In the genomic region with DNA sequence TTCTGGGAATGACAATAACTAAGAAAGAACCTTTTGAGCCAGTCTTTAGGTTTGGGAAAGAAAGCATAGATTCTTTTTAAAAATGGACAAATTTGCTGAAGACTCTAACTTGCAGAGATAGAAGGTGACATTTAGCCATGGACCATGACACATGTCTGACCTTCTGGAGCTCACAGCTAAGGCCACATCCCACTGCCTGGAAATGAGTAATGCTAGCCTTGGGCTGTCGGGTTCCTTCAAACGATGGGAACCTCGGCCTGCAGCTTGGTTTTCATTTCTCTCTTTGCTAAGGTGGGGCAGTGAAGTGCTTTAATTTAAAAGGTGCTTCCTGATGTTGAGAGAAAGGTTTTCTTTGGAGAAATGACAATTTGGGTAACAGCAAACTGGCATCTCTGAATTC, we compare ENCODE assay signal across 31 cellular contexts.
DNase-seq lines count a peak whose midpoint lies in the region; ATAC-seq, FAIRE-seq and TF ChIP-seq lines count a peak whose summit lies in the region.
"Had no signal": no experiment of that assay in that cellular context is flagged by ENCODE, and none has a peak within 500 bp of the region (broad histone marks: within the 10 kb centered on the region; RNA-seq: fewer than 3 reads in every experiment).

No MANE protein-coding gene starts in this region.

- H4K5ac ChIP-seq in IMR-90 (ENCODE audit: low read depth, low read length): no peak overlapping the region

- no peaks in the 10 kb centered on the region for H4K20me1 ChIP-seq in IMR-90 (ENCODE audit: insufficient read depth, low read length)
- H4K20me1 ChIP-seq in astrocyte (ENCODE audit: insufficient read depth, low read length): no peaks in the 10 kb centered on the region

- H3K9ac ChIP-seq in IMR-90 (ENCODE audit: low read depth, low read length) (no peak overlapping the region), astrocyte (ENCODE audit: low read length) (no peak overlapping the region), mesenchymal stem cell (ENCODE audit: low read length) (no peak overlapping the region)
- H3K9ac ChIP-seq: parathyroid adenoma had no signal

- H4K8ac ChIP-seq in IMR-90 (ENCODE audit: low read depth in 2 of 2, low read length in 2 of 2) (no peak overlapping the region), mesenchymal stem cell (ENCODE audit: low read length) (peak overlapping the region; percentile 67)

- H3K27ac ChIP-seq in IMR-90 (ENCODE audit: insufficient read depth, low read length): no peak overlapping the region
- no peak overlapping the region for H3K27ac ChIP-seq in astrocyte (ENCODE audit: low read depth, low read length)
- H3K27ac ChIP-seq in mesenchymal stem cell (ENCODE audit: low read length, poor library complexity, severe bottlenecking): no peak overlapping the region
- H3K27ac ChIP-seq: dorsolateral prefrontal cortex, parathyroid adenoma, uterus had no signal

- H3K36me3 ChIP-seq in IMR-90 (ENCODE audit: control insufficient read depth, insufficient read depth, low read length): no peaks in the 10 kb centered on the region
- H3K36me3 ChIP-seq in astrocyte (ENCODE audit: insufficient read depth, low read length): peaks cover 24% of the 10 kb centered on the region
- peaks cover 14 to 81% of the 10 kb centered on the region in 2 experiments for H3K36me3 ChIP-seq in mesenchymal stem cell (ENCODE audit: control insufficient read depth in 1 of 2, insufficient read depth in 2 of 2, low read depth in 1 of 2, low read length in 2 of 2)
- H3K36me3 ChIP-seq: BE2C, uterus had no signal

- H3K9me3 ChIP-seq in IMR-90 (ENCODE audit: control insufficient read depth, insufficient read depth, low read length) (no peaks in the 10 kb centered on the region), astrocyte (ENCODE audit: insufficient read depth, low read depth, low read length) (no peaks in the 10 kb centered on the region), mesenchymal stem cell (ENCODE audit: control insufficient read depth, low read length) (no peaks in the 10 kb centered on the region)
- H3K9me3 ChIP-seq: BE2C, uterus had no signal

- no peak overlapping the region for H2AFZ ChIP-seq in IMR-90 (replicated peaks; ENCODE audit: low read length, poor library complexity)
- H2AFZ ChIP-seq in astrocyte (ENCODE audit: low read depth, low read length): no peak overlapping the region
- H2AFZ ChIP-seq in mesenchymal stem cell (ENCODE audit: low read depth, low read length): no peak overlapping the region
- H2AFZ ChIP-seq: parathyroid adenoma had no signal

- H3K4me1 Mint-ChIP-seq in astrocyte (ENCODE audit: low read depth, unreplicated experiment): no peaks in the 10 kb centered on the region
- H3K4me1 Mint-ChIP-seq: activated CD4-positive, alpha-beta T cell treated with anti-CD3 and anti-CD28 coated beads, Interleukin-2, amount 10 ng/mL, durations not matched to agents 7 days and 5 days; immature natural killer cell; stimulated activated naive CD8-positive, alpha-beta T cell treated with anti-CD3 and anti-CD28 coated beads, Interleukin-15, amount 100 ng/mL, for 72 hours had no signal

- no peak overlapping the region for H3K4me3 Mint-ChIP-seq in astrocyte (ENCODE audit: unreplicated experiment)
- H3K4me3 Mint-ChIP-seq: activated CD4-positive, alpha-beta T cell treated with anti-CD3 and anti-CD28 coated beads, Interleukin-2, amount 10 ng/mL, durations not matched to agents 7 days and 5 days; activated naive CD8-positive, alpha-beta T cell; immature natural killer cell; neural crest cell; stimulated activated naive CD8-positive, alpha-beta T cell treated with anti-CD3 and anti-CD28 coated beads, Interleukin-15, amount 100 ng/mL, for 72 hours; WTC11 had no signal

- no peak for ATAC-seq in IMR-90 (ENCODE audit: low read depth)
- ATAC-seq: left colon; stimulated activated naive CD8-positive, alpha-beta T cell treated with anti-CD3 and anti-CD28 coated beads, Interleukin-15, amount 100 ng/mL, for 72 hours; WTC11 had no signal

- H3K27me3 ChIP-seq in IMR-90 (ENCODE audit: control insufficient read depth, insufficient read depth, low read length): no peaks in the 10 kb centered on the region
- no peaks in the 10 kb centered on the region for H3K27me3 ChIP-seq in astrocyte (ENCODE audit: insufficient read depth, low read length)
- H3K27me3 ChIP-seq in mesenchymal stem cell (ENCODE audit: control insufficient read depth in 1 of 2, insufficient read depth in 1 of 2, low read length in 2 of 2): no peaks in the 10 kb centered on the region
- H3K27me3 ChIP-seq: BE2C, dorsolateral prefrontal cortex, uterus had no signal

- H2BK5ac ChIP-seq in IMR-90 (ENCODE audit: low read depth, low read length, poor library complexity, severe bottlenecking): no peak overlapping the region
- H2BK5ac ChIP-seq in mesenchymal stem cell (ENCODE audit: low read depth, low read length, poor library complexity, severe bottlenecking): no peak overlapping the region

- H3K23ac ChIP-seq in IMR-90 (ENCODE audit: low read depth, low read length) (no peak overlapping the region), mesenchymal stem cell (ENCODE audit: low read length in 2 of 2) (no peak overlapping the region)

- no peak for TF ChIP-seq CTCF in IMR-90 (conservative IDR thresholded peaks at IDR 0.05; ENCODE audit: low read depth, low read length)
- TF ChIP-seq CTCF in astrocyte (IDR thresholded peaks at IDR 0.05; ENCODE audit: insufficient read depth, low read depth, low read length): no peak

- 80% methylated on average over 3 of the region's 3 CpGs; no CpG with 5 or more reads in 1 of the 2 experiments for WGBS in IMR-90 (ENCODE audit: extremely low coverage in 2 of 2, insufficient read length in 1 of 2), 2 experiments
- WGBS in mesenchymal stem cell: 81% methylated on average over 3 of the region's 3 CpGs

- no TSS peak for BruUV-seq in IMR-90 (replicated peaks; lab: Mats Ljungman, UMichigan)

- H2BK15ac ChIP-seq in IMR-90 (ENCODE audit: low read depth, low read length): no peak overlapping the region
- no peak overlapping the region for H2BK15ac ChIP-seq in mesenchymal stem cell (ENCODE audit: low read depth, poor library complexity, severe bottlenecking)

- no peak overlapping the region for H3K4ac ChIP-seq in IMR-90 (ENCODE audit: low read depth, low read length)
- H3K4ac ChIP-seq in mesenchymal stem cell (ENCODE audit: low read depth in 1 of 2, low read length in 2 of 2): no peak overlapping the region

- H3K79me1 ChIP-seq in IMR-90 (ENCODE audit: low read depth in 1 of 2, low read length in 2 of 2) (no peaks in the 10 kb centered on the region), mesenchymal stem cell (replicated peaks; ENCODE audit: low read length, poor library complexity, severe bottlenecking) (peaks cover 9% of the 10 kb centered on the region)

- no peak for FAIRE-seq in astrocyte (lab: Jason Lieb, UNC)
- FAIRE-seq: GM12891, small intestine had no signal

- no peak overlapping the region for H2BK20ac ChIP-seq in IMR-90 (ENCODE audit: low read depth, low read length)

- no peaks in the 10 kb centered on the region for H3K27me3 Mint-ChIP-seq in astrocyte (ENCODE audit: low read depth, unreplicated experiment)
- H3K27me3 Mint-ChIP-seq: activated CD4-positive, alpha-beta T cell treated with anti-CD3 and anti-CD28 coated beads, Interleukin-2, amount 10 ng/mL, durations not matched to agents 7 days and 5 days; stimulated activated naive CD8-positive, alpha-beta T cell treated with anti-CD3 and anti-CD28 coated beads, Interleukin-15, amount 100 ng/mL, for 72 hours had no signal

- H2AK5ac ChIP-seq in IMR-90 (ENCODE audit: low read depth, low read length) (no peak overlapping the region), mesenchymal stem cell (ENCODE audit: low read length, severe bottlenecking) (no peak overlapping the region)

- DNase-seq in CD1c-positive myeloid dendritic cell (ENCODE audit: extremely low spot score) (peak; percentile 60), IMR-90 (peak; percentile 11), astrocyte (ENCODE audit: low read depth) (peak; percentile 31), mesenchymal stem cell (no peak), NCI-H345 treated with DMSO at 0.1 percent for 48 hours (lab: John Stamatoyannopoulos, UW; ENCODE audit: unreplicated experiment) (no peak), foreskin melanocyte (no peak)
- DNase-seq in activated effector memory CD4-positive, alpha-beta T cell treated with anti-CD3 and anti-CD28 coated beads, Interleukin-2, amount 50 U/mL, for 16 hours: no peak
- DNase-seq in stimulated activated CD4-positive, alpha-beta T cell treated with anti-CD3 and anti-CD28 coated beads, Interleukin-1b, Interleukin-23, amount 100 ng/mL, for 48 hours: no peak
- DNase-seq: ACHN; activated CD4-positive, alpha-beta T cell treated with anti-CD3 and anti-CD28 coated beads, Interleukin-2, amount 10 ng/mL, durations not matched to agents 7 days and 5 days; activated effector memory CD4-positive, alpha-beta T cell treated with Interleukin-2 at 50 U/mL for 16 hours; BE2C; dorsolateral prefrontal cortex; HCEC 1CT; hypothalamus; immature natural killer cell; Kasumi-1; left colon; NCI-H146; NCI-H345; NCI-H774; small intestine; stimulated activated naive CD8-positive, alpha-beta T cell treated with anti-CD3 and anti-CD28 coated beads, Interleukin-15, amount 100 ng/mL, for 72 hours; SW 1271; T1000; uterus had no signal

- H3K27ac Mint-ChIP-seq in astrocyte (ENCODE audit: unreplicated experiment): no peak overlapping the region
- H3K27ac Mint-ChIP-seq: activated CD4-positive, alpha-beta T cell treated with anti-CD3 and anti-CD28 coated beads, Interleukin-2, amount 10 ng/mL, durations not matched to agents 7 days and 5 days; activated naive CD8-positive, alpha-beta T cell; immature natural killer cell; stimulated activated naive CD8-positive, alpha-beta T cell treated with anti-CD3 and anti-CD28 coated beads, Interleukin-15, amount 100 ng/mL, for 72 hours; WTC11 had no signal

- H2BK12ac ChIP-seq in mesenchymal stem cell (ENCODE audit: low read length in 2 of 2): peak overlapping the region in 1 of 2 experiments; percentile 51

- H3K36me3 Mint-ChIP-seq in astrocyte (ENCODE audit: low read depth, unreplicated experiment): peaks cover 10% of the 10 kb centered on the region
- H3K36me3 Mint-ChIP-seq: activated naive CD8-positive, alpha-beta T cell; immature natural killer cell had no signal

- no peak overlapping the region for H3K56ac ChIP-seq in IMR-90 (ENCODE audit: extremely low read depth, insufficient read depth, low read length)

- H3K18ac ChIP-seq in IMR-90 (ENCODE audit: low read depth, low read length) (no peak overlapping the region), mesenchymal stem cell (ENCODE audit: low read depth in 1 of 2, low read length in 2 of 2) (peak overlapping the region in 1 of 2 experiments; percentile 0)

- H2BK120ac ChIP-seq in IMR-90 (ENCODE audit: low read depth, low read length) (no peak overlapping the region), mesenchymal stem cell (ENCODE audit: low read depth, low read length) (no peak overlapping the region)

- no peaks in the 10 kb centered on the region for H3K9me3 Mint-ChIP-seq in astrocyte (ENCODE audit: unreplicated experiment)
- H3K9me3 Mint-ChIP-seq: activated CD4-positive, alpha-beta T cell treated with anti-CD3 and anti-CD28 coated beads, Interleukin-2, amount 10 ng/mL, durations not matched to agents 7 days and 5 days; immature natural killer cell; stimulated activated naive CD8-positive, alpha-beta T cell treated with anti-CD3 and anti-CD28 coated beads, Interleukin-15, amount 100 ng/mL, for 72 hours had no signal

- dilution Hi-C loops in IMR-90 (cut with HindIII; ENCODE audit: low sequenced_read_pairs, unreplicated experiment): no loop called here

- 0 out of 2 replicates have a peak, but pooled peaks cover 2% of the 10 kb centered on the region for H3K4me1 ChIP-seq in IMR-90 (ENCODE audit: control insufficient read depth, insufficient read depth, low read length)
- peaks cover 10% of the 10 kb centered on the region for H3K4me1 ChIP-seq in astrocyte (ENCODE audit: insufficient read depth, low read length)
- peaks cover 2% of the 10 kb centered on the region for H3K4me1 ChIP-seq in mesenchymal stem cell (ENCODE audit: control insufficient read depth, insufficient read depth, low read depth, low read length)
- H3K4me1 ChIP-seq: parathyroid adenoma, uterus had no signal

- no peaks in the 10 kb centered on the region for H3K9me1 ChIP-seq in IMR-90 (ENCODE audit: insufficient read depth, low read length)

- POLR2A ChIA-PET in IMR-90 (lab: Charles Lee; ENCODE audit: unreplicated experiment): no interaction called here

- H3K14ac ChIP-seq in IMR-90 (replicated peaks; ENCODE audit: low read depth, low read length): no peak overlapping the region
- no peak overlapping the region for H3K14ac ChIP-seq in mesenchymal stem cell (ENCODE audit: low read length in 2 of 2)

- no peak overlapping the region for H3K4me3 ChIP-seq in IMR-90 (ENCODE audit: insufficient read depth, low read depth, low read length)
- no peak overlapping the region for H3K4me3 ChIP-seq in astrocyte (ENCODE audit: insufficient read depth, low read depth, low read length)
- H3K4me3 ChIP-seq in mesenchymal stem cell (ENCODE audit: insufficient read depth in 1 of 2, low read depth in 1 of 2, low read length in 2 of 2): no peak overlapping the region
- H3K4me3 ChIP-seq: dorsolateral prefrontal cortex, uterus had no signal

- H3K79me2 ChIP-seq in astrocyte (ENCODE audit: insufficient read depth, low read length): no peaks in the 10 kb centered on the region
- H3K79me2 ChIP-seq: parathyroid adenoma had no signal

- no peak overlapping the region for H2AK9ac ChIP-seq in IMR-90 (replicated peaks; ENCODE audit: low read depth, low read length, poor library complexity)

- CTCF ChIA-PET in IMR-90 (lab: Yijun Ruan, JAX): no interaction called here

- no peak overlapping the region for H4K91ac ChIP-seq in IMR-90 (ENCODE audit: insufficient read depth, low read depth, low read length)
- H4K91ac ChIP-seq in mesenchymal stem cell (ENCODE audit: low read length): no peak overlapping the region

- H3K4me2 ChIP-seq in IMR-90 (ENCODE audit: low read depth, low read length) (no peak overlapping the region), astrocyte (ENCODE audit: low read length) (peak overlapping the region; percentile 21), mesenchymal stem cell (ENCODE audit: low read length, poor library complexity, severe bottlenecking) (no peak overlapping the region)

- in situ Hi-C loops in IMR-90 (cut with MboI; ENCODE audit: low sequenced_read_pairs): no loop called here

- TF ChIP-seq POLR2A in IMR-90 (IDR thresholded peaks at IDR 0.05; ENCODE audit: low read depth, low read length): no peak

- intact Hi-C loops in IMR-90 (cut with micrococcal nuclease): no loop called here

- no peak for TF ChIP-seq RAD21 in IMR-90 (IDR thresholded peaks at IDR 0.05; ENCODE audit: low read length)

Comparison
In these comparisons a context has a peak if more than half of its experiments do, and no peak if none do; other contexts are left out.
1. DNase-seq: peak in CD1c-positive myeloid dendritic cell (single experiment), IMR-90 (single experiment) and astrocyte (single experiment); none in mesenchymal stem cell (single experiment), activated effector memory CD4-positive, alpha-beta T cell treated with anti-CD3 and anti-CD28 coated beads, Interleukin-2, amount 50 U/mL, for 16 hours (single experiment), NCI-H345 treated with DMSO at 0.1 percent for 48 hours (single experiment), foreskin melanocyte (single experiment) and stimulated activated CD4-positive, alpha-beta T cell treated with anti-CD3 and anti-CD28 coated beads, Interleukin-1b, Interleukin-23, amount 100 ng/mL, for 48 hours (single experiment).